In the genomic region with DNA sequence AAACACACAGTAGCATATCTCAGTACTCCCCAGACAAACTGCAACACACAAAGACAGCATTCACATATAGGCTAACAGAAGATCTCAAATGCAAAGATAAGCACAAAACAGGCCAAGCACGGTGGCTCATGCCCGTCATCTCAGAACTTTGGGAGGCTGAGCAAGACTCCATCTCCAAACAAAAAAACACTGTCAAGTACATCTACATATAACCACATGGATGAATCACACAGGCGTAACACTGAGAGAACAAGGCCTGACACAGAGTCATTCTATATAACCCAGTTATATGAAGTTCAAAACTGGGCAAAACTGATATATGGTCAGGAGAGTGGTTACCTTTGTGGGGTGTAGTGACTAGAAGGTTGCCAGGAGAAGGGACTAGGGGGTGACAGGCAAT, we compare ENCODE assay signal across 1 cellular context.
TF ChIP-seq lines count a peak whose summit lies in the region.

No MANE protein-coding gene starts in this region.

TF ChIP-seq in H1, 55 proteins besides CTCF, POLR2A, EP300 and RAD21 (continued from another document):
- TF ChIP-seq, protein P1, sequence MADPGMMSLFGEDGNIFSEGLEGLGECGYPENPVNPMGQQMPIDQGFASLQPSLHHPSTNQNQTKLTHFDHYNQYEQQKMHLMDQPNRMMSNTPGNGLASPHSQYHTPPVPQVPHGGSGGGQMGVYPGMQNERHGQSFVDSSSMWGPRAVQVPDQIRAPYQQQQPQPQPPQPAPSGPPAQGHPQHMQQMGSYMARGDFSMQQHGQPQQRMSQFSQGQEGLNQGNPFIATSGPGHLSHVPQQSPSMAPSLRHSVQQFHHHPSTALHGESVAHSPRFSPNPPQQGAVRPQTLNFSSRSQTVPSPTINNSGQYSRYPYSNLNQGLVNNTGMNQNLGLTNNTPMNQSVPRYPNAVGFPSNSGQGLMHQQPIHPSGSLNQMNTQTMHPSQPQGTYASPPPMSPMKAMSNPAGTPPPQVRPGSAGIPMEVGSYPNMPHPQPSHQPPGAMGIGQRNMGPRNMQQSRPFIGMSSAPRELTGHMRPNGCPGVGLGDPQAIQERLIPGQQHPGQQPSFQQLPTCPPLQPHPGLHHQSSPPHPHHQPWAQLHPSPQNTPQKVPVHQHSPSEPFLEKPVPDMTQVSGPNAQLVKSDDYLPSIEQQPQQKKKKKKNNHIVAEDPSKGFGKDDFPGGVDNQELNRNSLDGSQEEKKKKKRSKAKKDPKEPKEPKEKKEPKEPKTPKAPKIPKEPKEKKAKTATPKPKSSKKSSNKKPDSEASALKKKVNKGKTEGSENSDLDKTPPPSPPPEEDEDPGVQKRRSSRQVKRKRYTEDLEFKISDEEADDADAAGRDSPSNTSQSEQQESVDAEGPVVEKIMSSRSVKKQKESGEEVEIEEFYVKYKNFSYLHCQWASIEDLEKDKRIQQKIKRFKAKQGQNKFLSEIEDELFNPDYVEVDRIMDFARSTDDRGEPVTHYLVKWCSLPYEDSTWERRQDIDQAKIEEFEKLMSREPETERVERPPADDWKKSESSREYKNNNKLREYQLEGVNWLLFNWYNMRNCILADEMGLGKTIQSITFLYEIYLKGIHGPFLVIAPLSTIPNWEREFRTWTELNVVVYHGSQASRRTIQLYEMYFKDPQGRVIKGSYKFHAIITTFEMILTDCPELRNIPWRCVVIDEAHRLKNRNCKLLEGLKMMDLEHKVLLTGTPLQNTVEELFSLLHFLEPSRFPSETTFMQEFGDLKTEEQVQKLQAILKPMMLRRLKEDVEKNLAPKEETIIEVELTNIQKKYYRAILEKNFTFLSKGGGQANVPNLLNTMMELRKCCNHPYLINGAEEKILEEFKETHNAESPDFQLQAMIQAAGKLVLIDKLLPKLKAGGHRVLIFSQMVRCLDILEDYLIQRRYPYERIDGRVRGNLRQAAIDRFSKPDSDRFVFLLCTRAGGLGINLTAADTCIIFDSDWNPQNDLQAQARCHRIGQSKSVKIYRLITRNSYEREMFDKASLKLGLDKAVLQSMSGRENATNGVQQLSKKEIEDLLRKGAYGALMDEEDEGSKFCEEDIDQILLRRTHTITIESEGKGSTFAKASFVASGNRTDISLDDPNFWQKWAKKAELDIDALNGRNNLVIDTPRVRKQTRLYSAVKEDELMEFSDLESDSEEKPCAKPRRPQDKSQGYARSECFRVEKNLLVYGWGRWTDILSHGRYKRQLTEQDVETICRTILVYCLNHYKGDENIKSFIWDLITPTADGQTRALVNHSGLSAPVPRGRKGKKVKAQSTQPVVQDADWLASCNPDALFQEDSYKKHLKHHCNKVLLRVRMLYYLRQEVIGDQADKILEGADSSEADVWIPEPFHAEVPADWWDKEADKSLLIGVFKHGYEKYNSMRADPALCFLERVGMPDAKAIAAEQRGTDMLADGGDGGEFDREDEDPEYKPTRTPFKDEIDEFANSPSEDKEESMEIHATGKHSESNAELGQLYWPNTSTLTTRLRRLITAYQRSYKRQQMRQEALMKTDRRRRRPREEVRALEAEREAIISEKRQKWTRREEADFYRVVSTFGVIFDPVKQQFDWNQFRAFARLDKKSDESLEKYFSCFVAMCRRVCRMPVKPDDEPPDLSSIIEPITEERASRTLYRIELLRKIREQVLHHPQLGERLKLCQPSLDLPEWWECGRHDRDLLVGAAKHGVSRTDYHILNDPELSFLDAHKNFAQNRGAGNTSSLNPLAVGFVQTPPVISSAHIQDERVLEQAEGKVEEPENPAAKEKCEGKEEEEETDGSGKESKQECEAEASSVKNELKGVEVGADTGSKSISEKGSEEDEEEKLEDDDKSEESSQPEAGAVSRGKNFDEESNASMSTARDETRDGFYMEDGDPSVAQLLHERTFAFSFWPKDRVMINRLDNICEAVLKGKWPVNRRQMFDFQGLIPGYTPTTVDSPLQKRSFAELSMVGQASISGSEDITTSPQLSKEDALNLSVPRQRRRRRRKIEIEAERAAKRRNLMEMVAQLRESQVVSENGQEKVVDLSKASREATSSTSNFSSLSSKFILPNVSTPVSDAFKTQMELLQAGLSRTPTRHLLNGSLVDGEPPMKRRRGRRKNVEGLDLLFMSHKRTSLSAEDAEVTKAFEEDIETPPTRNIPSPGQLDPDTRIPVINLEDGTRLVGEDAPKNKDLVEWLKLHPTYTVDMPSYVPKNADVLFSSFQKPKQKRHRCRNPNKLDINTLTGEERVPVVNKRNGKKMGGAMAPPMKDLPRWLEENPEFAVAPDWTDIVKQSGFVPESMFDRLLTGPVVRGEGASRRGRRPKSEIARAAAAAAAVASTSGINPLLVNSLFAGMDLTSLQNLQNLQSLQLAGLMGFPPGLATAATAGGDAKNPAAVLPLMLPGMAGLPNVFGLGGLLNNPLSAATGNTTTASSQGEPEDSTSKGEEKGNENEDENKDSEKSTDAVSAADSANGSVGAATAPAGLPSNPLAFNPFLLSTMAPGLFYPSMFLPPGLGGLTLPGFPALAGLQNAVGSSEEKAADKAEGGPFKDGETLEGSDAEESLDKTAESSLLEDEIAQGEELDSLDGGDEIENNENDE (IDR thresholded peaks at IDR 0.05; ENCODE audit: insufficient replicate concordance, low read length) = no peak
- TF ChIP-seq KDM5A (IDR thresholded peaks at IDR 0.05; ENCODE audit: low read length) (no peak), POLR2AphosphoS5 (IDR thresholded peaks at IDR 0.05; ENCODE audit: low read depth, low read length) (no peak), CHD1 (IDR thresholded peaks at IDR 0.05; ENCODE audit: low read depth, low read length) (no peak), SP1 (IDR thresholded peaks at IDR 0.05; ENCODE audit: low read depth, low read length) (no peak), CTBP2 (IDR thresholded peaks at IDR 0.05; ENCODE audit: borderline replicate concordance, insufficient read depth, insufficient read length, low read length) (no peak), SIRT6 (IDR thresholded peaks at IDR 0.05; ENCODE audit: low read length) (no peak), SP2 (IDR thresholded peaks at IDR 0.05; ENCODE audit: low read length) (no peak), RFX5 (IDR thresholded peaks at IDR 0.05; ENCODE audit: borderline replicate concordance, low read depth, low read length) (no peak), SIX5 (IDR thresholded peaks at IDR 0.05; ENCODE audit: low read depth, low read length) (no peak), RBBP5 (IDR thresholded peaks at IDR 0.05; ENCODE audit: borderline replicate concordance, low read depth, low read length) (no peak)
- TF ChIP-seq, protein P2, sequence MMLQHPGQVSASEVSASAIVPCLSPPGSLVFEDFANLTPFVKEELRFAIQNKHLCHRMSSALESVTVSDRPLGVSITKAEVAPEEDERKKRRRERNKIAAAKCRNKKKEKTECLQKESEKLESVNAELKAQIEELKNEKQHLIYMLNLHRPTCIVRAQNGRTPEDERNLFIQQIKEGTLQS (IDR thresholded peaks at IDR 0.05; ENCODE audit: insufficient read depth, low read depth, low read length) = no peak
- TF ChIP-seq, protein P3, sequence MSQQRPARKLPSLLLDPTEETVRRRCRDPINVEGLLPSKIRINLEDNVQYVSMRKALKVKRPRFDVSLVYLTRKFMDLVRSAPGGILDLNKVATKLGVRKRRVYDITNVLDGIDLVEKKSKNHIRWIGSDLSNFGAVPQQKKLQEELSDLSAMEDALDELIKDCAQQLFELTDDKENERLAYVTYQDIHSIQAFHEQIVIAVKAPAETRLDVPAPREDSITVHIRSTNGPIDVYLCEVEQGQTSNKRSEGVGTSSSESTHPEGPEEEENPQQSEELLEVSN (IDR thresholded peaks at IDR 0.05) = no peak
